16 cellular contexts compared by ENCODE assay signal in genomic region chr4:136636155-136636554, GRCh38.
DNase-seq lines count a peak whose midpoint lies in the region; ATAC-seq and TF ChIP-seq lines count a peak whose summit lies in the region.
"Had no signal": no experiment of that assay in that cellular context is flagged by ENCODE, and none has a peak within 500 bp of the region (broad histone marks: within the 10 kb centered on the region; RNA-seq: fewer than 3 reads in every experiment).

No MANE protein-coding gene starts in this region.

- no peaks in the 10 kb centered on the region for H3K27me3 ChIP-seq in esophagus muscularis mucosa
- H3K27me3 ChIP-seq in MG63 = no peaks in the 10 kb centered on the region

- TF ChIP-seq CTCF in esophagus muscularis mucosa (IDR thresholded peaks at IDR 0.05) = no peak

- no peak for TF ChIP-seq POLR2A in esophagus muscularis mucosa (IDR thresholded peaks at IDR 0.05; ENCODE audit: low read depth)

- 92% methylated on average over 9 of the region's 10 CpGs for WGBS in esophagus muscularis mucosa

- TF ChIP-seq EP300 in esophagus muscularis mucosa (IDR thresholded peaks at IDR 0.05) = no peak

- DNase-seq in Right ventricle myocardium inferior (ENCODE audit: missing footprints) (peak; percentile 64), left cardiac atrium (no peak), UCSD-AML1 (lab: John Stamatoyannopoulos, UW; ENCODE audit: unreplicated experiment) (peak; percentile 8), esophagus muscularis mucosa (ENCODE audit: extremely low spot score) (peak; percentile 53), amygdala (lab: John Stamatoyannopoulos, UW) (no peak), MG63 (no peak)
- no peak for DNase-seq in stimulated activated naive CD4-positive, alpha-beta T cell (lab: John Stamatoyannopoulos, UW)
- DNase-seq: AML-193; Caco-2; CD4-positive, alpha-beta T cell; GDM1 had no signal

- H3K4me3 ChIP-seq in esophagus muscularis mucosa = no peak overlapping the region
- no peak overlapping the region for H3K4me3 ChIP-seq in MG63
- H3K4me3 ChIP-seq: A549, HAP-1, K562 had no signal

- H3K4me1 ChIP-seq in esophagus muscularis mucosa = no peaks in the 10 kb centered on the region
- H3K4me1 ChIP-seq: A549, Caco-2 had no signal

- intact Hi-C loops in Right ventricle myocardium inferior (cut with DNase I) = no loop called here
- intact Hi-C loops in left cardiac atrium (cut with DNase I) = no loop called here
- intact Hi-C loops in esophagus muscularis mucosa (cut with DNase I) = no loop called here

- H3K36me3 ChIP-seq in esophagus muscularis mucosa = no peaks in the 10 kb centered on the region
- no peaks in the 10 kb centered on the region for H3K36me3 ChIP-seq in MG63
- H3K36me3 ChIP-seq: HAP-1 had no signal

- ATAC-seq in Right ventricle myocardium inferior = no peak
- no peak for ATAC-seq in left cardiac atrium
- ATAC-seq: A549, K562 had no signal

- H3K27ac ChIP-seq in esophagus muscularis mucosa (replicated peaks in 1 of 4) = no peak overlapping the region
- H3K27ac ChIP-seq: 22Rv1, A549, C4-2B had no signal

- H3K9me3 ChIP-seq in esophagus muscularis mucosa (no peaks in the 10 kb centered on the region), MG63 (no peaks in the 10 kb centered on the region)
- H3K9me3 ChIP-seq: A549, Caco-2 had no signal

Comparison
In these comparisons a context has a peak if more than half of its experiments do, and no peak if none do; other contexts are left out.
1. DNase-seq: peak in Right ventricle myocardium inferior (single experiment), UCSD-AML1 (single experiment) and esophagus muscularis mucosa (single experiment); none in left cardiac atrium (single experiment), amygdala (0 of 56), MG63 (single experiment) and stimulated activated naive CD4-positive, alpha-beta T cell (0 of 6).